1 cellular context compared by ENCODE assay signal in the genomic region with DNA sequence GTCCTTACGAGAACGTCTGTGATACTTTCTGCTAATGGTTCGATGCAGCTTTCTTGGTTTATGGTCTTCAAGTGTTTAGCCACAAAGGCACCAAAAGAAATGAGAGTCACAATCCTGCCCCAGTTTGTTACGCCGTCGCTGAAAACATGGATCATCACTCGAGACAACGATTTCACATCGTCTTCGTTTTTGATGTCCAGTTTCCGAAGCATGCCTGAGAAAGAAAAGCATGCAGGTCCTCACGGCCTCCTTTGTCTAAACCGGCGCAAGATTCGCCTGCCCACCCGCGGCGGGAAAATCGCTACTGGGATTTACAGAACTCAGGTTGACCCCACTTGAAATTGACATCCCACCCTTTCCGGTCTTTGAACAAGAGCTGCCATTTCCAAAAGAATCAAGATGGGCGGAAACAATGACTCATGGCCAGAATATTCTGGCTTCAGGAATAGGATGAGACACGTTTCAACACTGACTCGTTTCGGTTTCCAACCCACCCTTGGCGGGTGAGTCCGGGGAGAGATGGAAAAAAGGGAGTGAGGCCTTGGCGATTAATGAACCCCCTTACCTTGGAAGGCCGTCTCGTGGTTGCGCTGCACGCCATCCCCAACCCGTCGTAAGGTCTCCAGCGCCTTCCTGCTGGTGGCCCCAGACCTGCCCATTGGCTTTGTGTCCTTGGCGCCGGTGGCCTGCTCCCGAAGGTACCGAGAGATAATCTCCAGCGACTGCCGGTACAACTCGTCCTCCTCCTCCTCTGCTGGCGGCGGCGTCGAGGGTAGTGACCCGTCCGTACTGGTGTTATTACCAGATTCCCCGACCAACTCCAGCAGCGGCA.
TF ChIP-seq lines count a peak whose summit lies in the region.

No MANE protein-coding gene starts in this region.

TF ChIP-seq in SK-N-SH, 30 proteins besides CTCF, POLR2A, EP300 and RAD21:
- TF ChIP-seq POLR2AphosphoS5 (IDR thresholded peaks at IDR 0.05; ENCODE audit: low read depth, low read length) (peak; percentile 60), JUND (IDR thresholded peaks at IDR 0.05) (peak; percentile 87), FOXM1 (IDR thresholded peaks at IDR 0.05; ENCODE audit: low read depth) (no peak), EZH2phosphoT487 (IDR thresholded peaks at IDR 0.05; ENCODE audit: borderline replicate concordance, low read depth) (no peak; the same call in 1 of the 2 replicates), FOSL2 (IDR thresholded peaks at IDR 0.05; ENCODE audit: borderline replicate concordance, low read depth) (peak; percentile 82; the same call in 1 of the 2 replicates), ELF1 (IDR thresholded peaks at IDR 0.05) (no peak), FOXJ3 (CRISPR knock-in tag; IDR thresholded peaks at IDR 0.05) (no peak), TAF1 (IDR thresholded peaks at IDR 0.05; ENCODE audit: borderline replicate concordance, low read depth, low read length) (peak; percentile 68), RCOR1 (IDR thresholded peaks at IDR 0.05; ENCODE audit: low read length) (no peak), GABPA (IDR thresholded peaks at IDR 0.05; ENCODE audit: low read depth) (peak; percentile 44; the same call in 1 of the 2 replicates), SMC3 (IDR thresholded peaks at IDR 0.05; ENCODE audit: low read depth, low read length) (no peak), MEF2A (IDR thresholded peaks at IDR 0.05; ENCODE audit: borderline replicate concordance, low read depth) (0 out of 2 replicates have a peak, but pooled peaks have one; percentile 42), NRF1 (IDR thresholded peaks at IDR 0.05; ENCODE audit: low read depth, low read length) (no peak), RFX5 (IDR thresholded peaks at IDR 0.05; ENCODE audit: low read length) (no peak), NFIC (IDR thresholded peaks at IDR 0.05; ENCODE audit: borderline replicate concordance) (peak; percentile 51), MXI1 (IDR thresholded peaks at IDR 0.05; ENCODE audit: low read depth, low read length) (peak; percentile 13; the same call in 1 of the 2 replicates), SIN3A (IDR thresholded peaks at IDR 0.05; ENCODE audit: borderline replicate concordance, low read depth, low read length) (peak; percentile 80), CHD2 (IDR thresholded peaks at IDR 0.05; ENCODE audit: low read length, partially characterized antibody) (no peak), TCF12 (IDR thresholded peaks at IDR 0.05) (peak; percentile 66), YY1 (IDR thresholded peaks at IDR 0.05; ENCODE audit: low read depth) (peak; percentile 73; the same call in 1 of the 2 replicates), RXRA (IDR thresholded peaks at IDR 0.05; ENCODE audit: borderline replicate concordance, low read depth) (peak; percentile 75; the same call in 1 of the 2 replicates), GATA2 (CRISPR knock-in tag; IDR thresholded peaks at IDR 0.05) (no peak), TEAD4 (IDR thresholded peaks at IDR 0.05; ENCODE audit: borderline replicate concordance, insufficient read depth) (peak; percentile 74)
- TF ChIP-seq, protein P1, sequence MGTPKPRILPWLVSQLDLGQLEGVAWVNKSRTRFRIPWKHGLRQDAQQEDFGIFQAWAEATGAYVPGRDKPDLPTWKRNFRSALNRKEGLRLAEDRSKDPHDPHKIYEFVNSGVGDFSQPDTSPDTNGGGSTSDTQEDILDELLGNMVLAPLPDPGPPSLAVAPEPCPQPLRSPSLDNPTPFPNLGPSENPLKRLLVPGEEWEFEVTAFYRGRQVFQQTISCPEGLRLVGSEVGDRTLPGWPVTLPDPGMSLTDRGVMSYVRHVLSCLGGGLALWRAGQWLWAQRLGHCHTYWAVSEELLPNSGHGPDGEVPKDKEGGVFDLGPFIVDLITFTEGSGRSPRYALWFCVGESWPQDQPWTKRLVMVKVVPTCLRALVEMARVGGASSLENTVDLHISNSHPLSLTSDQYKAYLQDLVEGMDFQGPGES (IDR thresholded peaks at IDR 0.05; ENCODE audit: low read depth, low read length): no peak
- TF ChIP-seq, protein P2, sequence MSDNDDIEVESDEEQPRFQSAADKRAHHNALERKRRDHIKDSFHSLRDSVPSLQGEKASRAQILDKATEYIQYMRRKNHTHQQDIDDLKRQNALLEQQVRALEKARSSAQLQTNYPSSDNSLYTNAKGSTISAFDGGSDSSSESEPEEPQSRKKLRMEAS (IDR thresholded peaks at IDR 0.05; ENCODE audit: low read depth): peak; percentile 80
- TF ChIP-seq, protein P3, sequence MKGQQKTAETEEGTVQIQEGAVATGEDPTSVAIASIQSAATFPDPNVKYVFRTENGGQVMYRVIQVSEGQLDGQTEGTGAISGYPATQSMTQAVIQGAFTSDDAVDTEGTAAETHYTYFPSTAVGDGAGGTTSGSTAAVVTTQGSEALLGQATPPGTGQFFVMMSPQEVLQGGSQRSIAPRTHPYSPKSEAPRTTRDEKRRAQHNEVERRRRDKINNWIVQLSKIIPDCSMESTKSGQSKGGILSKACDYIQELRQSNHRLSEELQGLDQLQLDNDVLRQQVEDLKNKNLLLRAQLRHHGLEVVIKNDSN (IDR thresholded peaks at IDR 0.05; ENCODE audit: borderline replicate concordance, low read depth): no peak
- TF ChIP-seq, protein P4, sequence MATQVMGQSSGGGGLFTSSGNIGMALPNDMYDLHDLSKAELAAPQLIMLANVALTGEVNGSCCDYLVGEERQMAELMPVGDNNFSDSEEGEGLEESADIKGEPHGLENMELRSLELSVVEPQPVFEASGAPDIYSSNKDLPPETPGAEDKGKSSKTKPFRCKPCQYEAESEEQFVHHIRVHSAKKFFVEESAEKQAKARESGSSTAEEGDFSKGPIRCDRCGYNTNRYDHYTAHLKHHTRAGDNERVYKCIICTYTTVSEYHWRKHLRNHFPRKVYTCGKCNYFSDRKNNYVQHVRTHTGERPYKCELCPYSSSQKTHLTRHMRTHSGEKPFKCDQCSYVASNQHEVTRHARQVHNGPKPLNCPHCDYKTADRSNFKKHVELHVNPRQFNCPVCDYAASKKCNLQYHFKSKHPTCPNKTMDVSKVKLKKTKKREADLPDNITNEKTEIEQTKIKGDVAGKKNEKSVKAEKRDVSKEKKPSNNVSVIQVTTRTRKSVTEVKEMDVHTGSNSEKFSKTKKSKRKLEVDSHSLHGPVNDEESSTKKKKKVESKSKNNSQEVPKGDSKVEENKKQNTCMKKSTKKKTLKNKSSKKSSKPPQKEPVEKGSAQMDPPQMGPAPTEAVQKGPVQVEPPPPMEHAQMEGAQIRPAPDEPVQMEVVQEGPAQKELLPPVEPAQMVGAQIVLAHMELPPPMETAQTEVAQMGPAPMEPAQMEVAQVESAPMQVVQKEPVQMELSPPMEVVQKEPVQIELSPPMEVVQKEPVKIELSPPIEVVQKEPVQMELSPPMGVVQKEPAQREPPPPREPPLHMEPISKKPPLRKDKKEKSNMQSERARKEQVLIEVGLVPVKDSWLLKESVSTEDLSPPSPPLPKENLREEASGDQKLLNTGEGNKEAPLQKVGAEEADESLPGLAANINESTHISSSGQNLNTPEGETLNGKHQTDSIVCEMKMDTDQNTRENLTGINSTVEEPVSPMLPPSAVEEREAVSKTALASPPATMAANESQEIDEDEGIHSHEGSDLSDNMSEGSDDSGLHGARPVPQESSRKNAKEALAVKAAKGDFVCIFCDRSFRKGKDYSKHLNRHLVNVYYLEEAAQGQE (IDR thresholded peaks at IDR 0.05; ENCODE audit: low read depth, low read length): no peak
- TF ChIP-seq, protein P5, sequence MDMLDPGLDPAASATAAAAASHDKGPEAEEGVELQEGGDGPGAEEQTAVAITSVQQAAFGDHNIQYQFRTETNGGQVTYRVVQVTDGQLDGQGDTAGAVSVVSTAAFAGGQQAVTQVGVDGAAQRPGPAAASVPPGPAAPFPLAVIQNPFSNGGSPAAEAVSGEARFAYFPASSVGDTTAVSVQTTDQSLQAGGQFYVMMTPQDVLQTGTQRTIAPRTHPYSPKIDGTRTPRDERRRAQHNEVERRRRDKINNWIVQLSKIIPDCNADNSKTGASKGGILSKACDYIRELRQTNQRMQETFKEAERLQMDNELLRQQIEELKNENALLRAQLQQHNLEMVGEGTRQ (IDR thresholded peaks at IDR 0.05; ENCODE audit: borderline replicate concordance, low read depth, low read length): no peak
- TF ChIP-seq, protein P6, sequence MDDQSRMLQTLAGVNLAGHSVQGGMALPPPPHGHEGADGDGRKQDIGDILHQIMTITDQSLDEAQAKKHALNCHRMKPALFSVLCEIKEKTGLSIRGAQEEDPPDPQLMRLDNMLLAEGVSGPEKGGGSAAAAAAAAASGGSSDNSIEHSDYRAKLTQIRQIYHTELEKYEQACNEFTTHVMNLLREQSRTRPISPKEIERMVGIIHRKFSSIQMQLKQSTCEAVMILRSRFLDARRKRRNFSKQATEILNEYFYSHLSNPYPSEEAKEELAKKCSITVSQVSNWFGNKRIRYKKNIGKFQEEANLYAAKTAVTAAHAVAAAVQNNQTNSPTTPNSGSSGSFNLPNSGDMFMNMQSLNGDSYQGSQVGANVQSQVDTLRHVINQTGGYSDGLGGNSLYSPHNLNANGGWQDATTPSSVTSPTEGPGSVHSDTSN (IDR thresholded peaks at IDR 0.05): peak; percentile 71
- TF ChIP-seq, protein P7, sequence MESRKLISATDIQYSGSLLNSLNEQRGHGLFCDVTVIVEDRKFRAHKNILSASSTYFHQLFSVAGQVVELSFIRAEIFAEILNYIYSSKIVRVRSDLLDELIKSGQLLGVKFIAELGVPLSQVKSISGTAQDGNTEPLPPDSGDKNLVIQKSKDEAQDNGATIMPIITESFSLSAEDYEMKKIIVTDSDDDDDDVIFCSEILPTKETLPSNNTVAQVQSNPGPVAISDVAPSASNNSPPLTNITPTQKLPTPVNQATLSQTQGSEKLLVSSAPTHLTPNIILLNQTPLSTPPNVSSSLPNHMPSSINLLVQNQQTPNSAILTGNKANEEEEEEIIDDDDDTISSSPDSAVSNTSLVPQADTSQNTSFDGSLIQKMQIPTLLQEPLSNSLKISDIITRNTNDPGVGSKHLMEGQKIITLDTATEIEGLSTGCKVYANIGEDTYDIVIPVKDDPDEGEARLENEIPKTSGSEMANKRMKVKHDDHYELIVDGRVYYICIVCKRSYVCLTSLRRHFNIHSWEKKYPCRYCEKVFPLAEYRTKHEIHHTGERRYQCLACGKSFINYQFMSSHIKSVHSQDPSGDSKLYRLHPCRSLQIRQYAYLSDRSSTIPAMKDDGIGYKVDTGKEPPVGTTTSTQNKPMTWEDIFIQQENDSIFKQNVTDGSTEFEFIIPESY (IDR thresholded peaks at IDR 0.05; ENCODE audit: borderline replicate concordance, low read depth): 0 out of 2 replicates have a peak, but pooled peaks have one; percentile 39
